In the genomic region with DNA sequence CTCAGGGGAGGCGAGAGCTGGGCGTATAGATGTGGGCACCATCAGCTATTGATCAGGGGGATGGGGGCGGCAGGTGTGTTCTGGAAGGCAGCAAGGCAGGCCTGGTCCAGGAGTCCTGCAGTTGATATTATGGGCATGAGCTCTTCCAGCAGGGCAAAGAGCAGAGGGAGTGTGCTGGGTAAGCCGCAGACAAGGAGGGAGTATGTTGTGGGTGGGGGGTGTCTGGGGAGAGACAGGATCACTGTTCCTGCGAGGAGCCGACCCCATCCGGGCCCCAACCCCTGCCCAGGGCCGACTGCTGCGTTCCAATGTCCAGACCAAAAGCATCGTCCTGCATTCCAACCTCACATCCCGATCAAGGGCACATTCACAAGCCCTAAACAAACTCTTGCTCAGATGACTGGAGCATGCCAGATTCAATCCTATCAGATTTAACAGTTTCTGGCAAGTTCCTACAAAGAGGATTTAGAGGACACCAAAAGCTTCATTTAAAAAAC, we compare ENCODE assay signal across 7 cellular contexts. TPM values are rescaled to one million over a fixed set of nuclear protein-coding genes. Genes with fewer than 3 reads are reported as not detected.
DNase-seq lines count a peak whose midpoint lies in the region; ATAC-seq lines count a peak whose summit lies in the region.
"Had no signal": no experiment of that assay in that cellular context is flagged by ENCODE, and none has a peak within 500 bp of the region (broad histone marks: within the 10 kb centered on the region; RNA-seq: fewer than 3 reads in every experiment).

No MANE protein-coding gene starts in this region.

- H3K27ac ChIP-seq in temporal lobe (ENCODE audit: low read depth, low read length), result peak overlapping the region; percentile 25

- no peaks in the 10 kb centered on the region for H3K27me3 Mint-ChIP-seq in T-helper 17 cell

- no peak for DNase-seq in T-helper 17 cell
- DNase-seq in islet precursor cell, result peak; percentile 85
- no peak for DNase-seq in cerebellar nuclear complex (lab: John Stamatoyannopoulos, UW)
- DNase-seq in activated CD8-positive, alpha-beta memory T cell treated with anti-CD3 and anti-CD28 coated beads for 24 hours, result no peak
- DNase-seq in NCI-H187 treated with DMSO at 0.1 percent for 48 hours (lab: John Stamatoyannopoulos, UW), result no peak

- H3K9me3 ChIP-seq in T-helper 17 cell (ENCODE audit: control insufficient read depth, low read length, poor library complexity, severe bottlenecking), result no peaks in the 10 kb centered on the region

- H3K27ac Mint-ChIP-seq in T-helper 17 cell, result peak overlapping the region; percentile 9
- H3K27ac Mint-ChIP-seq: activated T-helper 1 cell treated with anti-CD3 and anti-CD28 coated beads, Interleukin-12 subunit alpha, Interleukin-12 subunit beta, Interleukin-2, Interleukin-4 antibody, amounts not matched to agents 30 ng/mL and 10 ng/mL and 1 ng/mL, durations not matched to agents 14 hours and 24 hours and 36 hours had no signal

- H3K4me1 Mint-ChIP-seq in T-helper 17 cell, result peaks cover 13% of the 10 kb centered on the region

- H3K36me3 Mint-ChIP-seq in T-helper 17 cell (ENCODE audit: low read depth), result no peaks in the 10 kb centered on the region

- H3K4me3 Mint-ChIP-seq in T-helper 17 cell, result no peak overlapping the region
- H3K4me3 Mint-ChIP-seq: activated T-helper 1 cell treated with anti-CD3 and anti-CD28 coated beads, Interleukin-12 subunit alpha, Interleukin-12 subunit beta, Interleukin-2, Interleukin-4 antibody, amounts not matched to agents 30 ng/mL and 10 ng/mL and 1 ng/mL, durations not matched to agents 14 hours and 24 hours and 36 hours had no signal

- no peak for ATAC-seq in T-helper 17 cell

RNA-seq across cellular contexts. Expression of gene MXRA7, which starts 9.2 kb away (rescaled TPM):
- total RNA-seq in T-helper 17 cell (1 to 10 TPM; 5.7 to 8.0 TPM), temporal lobe (35.7 TPM)

RNA-seq across cellular contexts. Expression of gene JMJD6, which starts 24.9 kb away (rescaled TPM):
- total RNA-seq in T-helper 17 cell (100 to 1,000 TPM; 124 to 137 TPM), temporal lobe (24.3 TPM)

RNA-seq across cellular contexts. Expression of gene METTL23, which starts 25.1 kb away (rescaled TPM):
- total RNA-seq in T-helper 17 cell (10 to 100 TPM; 35.1 to 36.2 TPM), temporal lobe (12.0 TPM)

RNA-seq across cellular contexts. Expression of gene SRSF2, which starts 35.6 kb away (rescaled TPM):
- 100 to 1,000 TPM; 351 to 393 TPM for total RNA-seq in T-helper 17 cell
- 61.2 TPM for total RNA-seq in temporal lobe

RNA-seq across cellular contexts. Expression of gene MFSD11, which starts 36.4 kb away (rescaled TPM):
- total RNA-seq in T-helper 17 cell (10 to 100 TPM; 29.4 to 36.7 TPM), temporal lobe (47.2 TPM)
